Comparison of ENCODE assay signal across 15 cellular contexts in genomic region chr6:70823651-70824050, GRCh38.
"Had no signal": no experiment of that assay in that cellular context is flagged by ENCODE, and none has a peak within 500 bp of the region (broad histone marks: within the 10 kb centered on the region; RNA-seq: fewer than 3 reads in every experiment).

No MANE protein-coding gene starts in this region.

- H3K27ac Mint-ChIP-seq: activated CD4-positive, alpha-beta memory T cell treated with anti-CD3 and anti-CD28 coated beads for 36 hours; activated naive CD4-positive, alpha-beta T cell treated with anti-CD3 and anti-CD28 coated beads, Interleukin-2, amount 50 U/mL, for 72 hours; brain; dendritic cell treated with granulocyte-macrophage colony-stimulating factor and Interleukin-4, amounts not matched to agents 40 ng/mL and 50 ng/mL, for 4 days; stimulated activated naive CD8-positive, alpha-beta T cell treated with anti-CD3 and anti-CD28 coated beads, Interleukin-15, amount 100 ng/mL, for 72 hours had no signal

- DNase-seq: activated CD4-positive, alpha-beta memory T cell treated with anti-CD3 and anti-CD28 coated beads for 36 hours; activated effector memory CD4-positive, alpha-beta T cell treated with anti-CD3 and anti-CD28 coated beads, Interleukin-2, amount 50 U/mL, for 16 hours; activated T-cell treated with anti-CD3 and anti-CD28 coated beads, Interleukin-2, amount 50 U/mL, for 4 hours; amniotic stem cell; erythroblast; hypothalamus; left cardiac atrium; lower lobe of right lung; midbrain; stimulated activated CD4-positive, alpha-beta T cell treated with anti-CD3 and anti-CD28 coated beads, Interleukin-4, amount 100 ng/mL, for 24 hours; stimulated activated naive CD8-positive, alpha-beta T cell treated with anti-CD3 and anti-CD28 coated beads, Interleukin-15, amount 100 ng/mL, for 72 hours had no signal

- H3K4me1 Mint-ChIP-seq: brain had no signal

- H3K27me3 Mint-ChIP-seq: activated CD4-positive, alpha-beta memory T cell treated with anti-CD3 and anti-CD28 coated beads for 36 hours; brain; central memory CD8-positive, alpha-beta T cell; dendritic cell treated with granulocyte-macrophage colony-stimulating factor and Interleukin-4, amounts not matched to agents 40 ng/mL and 50 ng/mL, for 4 days; stimulated activated naive CD8-positive, alpha-beta T cell treated with anti-CD3 and anti-CD28 coated beads, Interleukin-15, amount 100 ng/mL, for 72 hours had no signal

- ATAC-seq: activated naive CD4-positive, alpha-beta T cell treated with anti-CD3 and anti-CD28 coated beads, Interleukin-2, amount 50 U/mL, for 72 hours; activated T-cell treated with anti-CD3 and anti-CD28 coated beads, Interleukin-2, amount 50 U/mL, for 4 hours; left cardiac atrium; lower lobe of right lung; stimulated activated naive CD8-positive, alpha-beta T cell treated with anti-CD3 and anti-CD28 coated beads, Interleukin-15, amount 100 ng/mL, for 72 hours had no signal

- H3K4me3 Mint-ChIP-seq: activated CD4-positive, alpha-beta memory T cell treated with anti-CD3 and anti-CD28 coated beads for 36 hours; activated T-cell treated with anti-CD3 and anti-CD28 coated beads, Interleukin-2, amount 50 U/mL, for 4 hours; brain; central memory CD8-positive, alpha-beta T cell; dendritic cell treated with granulocyte-macrophage colony-stimulating factor and Interleukin-4, amounts not matched to agents 40 ng/mL and 50 ng/mL, for 4 days; stimulated activated naive CD8-positive, alpha-beta T cell treated with anti-CD3 and anti-CD28 coated beads, Interleukin-15, amount 100 ng/mL, for 72 hours had no signal
